ENCODE assay signal across 10 cellular contexts in the genomic region with DNA sequence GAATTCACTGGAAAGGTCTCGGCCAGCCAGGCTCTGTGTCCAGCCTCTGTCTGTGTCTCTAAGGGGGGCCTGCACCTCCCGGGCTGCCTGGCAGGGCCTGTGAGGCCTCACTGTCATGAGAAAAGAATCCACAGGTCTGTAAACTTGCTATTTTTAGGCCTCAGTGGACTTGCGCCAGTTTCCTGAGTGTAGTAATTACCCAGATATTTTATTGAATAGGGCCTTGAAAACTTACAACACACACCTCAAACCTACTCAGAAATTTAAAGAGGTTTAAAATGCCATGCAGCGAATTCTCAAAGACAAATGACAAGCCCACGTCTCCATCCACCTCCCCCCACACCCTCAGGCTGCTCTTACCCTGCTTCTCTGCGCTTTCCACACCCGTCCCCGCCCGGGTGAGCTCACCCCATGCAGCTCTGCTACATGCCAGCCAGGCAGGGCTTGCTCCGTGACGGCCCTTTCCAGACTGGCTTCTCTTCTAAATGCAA. TPM values are rescaled to one million over a fixed set of nuclear protein-coding genes. Genes with fewer than 3 reads are reported as not detected.
DNase-seq lines count a peak whose midpoint lies in the region; ATAC-seq and TF ChIP-seq lines count a peak whose summit lies in the region.
"Had no signal": no experiment of that assay in that cellular context is flagged by ENCODE, and none has a peak within 500 bp of the region (broad histone marks: within the 10 kb centered on the region; RNA-seq: fewer than 3 reads in every experiment).

No MANE protein-coding gene starts in this region.

- ATAC-seq in left lobe of liver (no peak), upper lobe of right lung (peak; percentile 89), GM21423 (IDR thresholded peaks at IDR 0.05; ENCODE audit: unreplicated experiment) (no peak)

- H3K9me3 ChIP-seq in upper lobe of right lung: no peaks in the 10 kb centered on the region

- intact Hi-C loops in upper lobe of right lung (cut with DNase I): no loop called here

- H3K36me3 ChIP-seq in upper lobe of right lung: no peaks in the 10 kb centered on the region

- no peaks in the 10 kb centered on the region for H3K27me3 ChIP-seq in upper lobe of right lung

- no peak for TF ChIP-seq CTCF in NB4 (IDR thresholded peaks at IDR 0.05; ENCODE audit: low read depth, low read length)
- TF ChIP-seq CTCF in upper lobe of right lung (IDR thresholded peaks at IDR 0.05): no peak

- peaks cover 6% of the 10 kb centered on the region for H3K4me1 ChIP-seq in upper lobe of right lung

- H3K27ac ChIP-seq in caudate nucleus (ENCODE audit: low read depth, low read length) (peak overlapping the region; percentile 55), upper lobe of right lung (no peak overlapping the region)

- H3K4me3 ChIP-seq in NB4 (ENCODE audit: low read depth, low read length) (no peak overlapping the region), upper lobe of right lung (no peak overlapping the region)

- TF ChIP-seq POLR2A in NB4 (IDR thresholded peaks at IDR 0.05; ENCODE audit: extremely low read depth, insufficient read length): no peak

- DNase-seq in NB4 (ENCODE audit: low read depth) (peak; percentile 42), caudate nucleus (lab: John Stamatoyannopoulos, UW) (peak in 30 of 61 donors; percentile 8 to 74 (median 38)), left lobe of liver (ENCODE audit: low spot score) (peak; percentile 38), upper lobe of right lung (peak; percentile 81), mesenteric fat pad (ENCODE audit: low spot score) (no peak), NCI-H1092 (lab: John Stamatoyannopoulos, UW) (no peak)
- DNase-seq in activated CD4-positive, alpha-beta T cell treated with anti-CD3 and anti-CD28 coated beads, Interleukin-2, amount 50 U/mL, for 1 hour: no peak
- DNase-seq: activated naive CD4-positive, alpha-beta T cell treated with Interleukin-2 at 50 U/mL for 16 hours; mesendoderm had no signal

RNA-seq across cellular contexts. Expression of a gene that starts 8.8 kb away (rescaled TPM):
- 14.3 TPM for total RNA-seq in left lobe of liver
- total RNA-seq in upper lobe of right lung: 19.9 TPM
- total RNA-seq in mesenteric fat pad: 29.8 TPM

Comparison
In these comparisons a context has a peak if more than half of its experiments do, and no peak if none do; other contexts are left out.
1. DNase-seq: peak in NB4 (single experiment), left lobe of liver (single experiment) and upper lobe of right lung (single experiment); none in activated CD4-positive, alpha-beta T cell treated with anti-CD3 and anti-CD28 coated beads, Interleukin-2, amount 50 U/mL, for 1 hour (single experiment), mesenteric fat pad (single experiment) and NCI-H1092 (single experiment).